In genomic region chr1:169184812-169185211, GRCh38 we compare ENCODE assay signal across 22 cellular contexts.
"Had no signal": no experiment of that assay in that cellular context is flagged by ENCODE, and none has a peak within 500 bp of the region (broad histone marks: within the 10 kb centered on the region; RNA-seq: fewer than 3 reads in every experiment).

No MANE protein-coding gene starts in this region.

- H3K4me1 ChIP-seq: suprapubic skin, transverse colon had no signal

- H3K4me3 ChIP-seq: dorsolateral prefrontal cortex, lung, smooth muscle cell, suprapubic skin, transverse colon had no signal

- H3K27ac ChIP-seq: brain microvascular endothelial cell, dorsolateral prefrontal cortex, parathyroid adenoma, suprapubic skin, transverse colon, VCaP had no signal

- DNase-seq: activated CD4-positive, alpha-beta T cell treated with anti-CD3 and anti-CD28 coated beads for 1 hour; activated CD8-positive, alpha-beta memory T cell treated with anti-CD3 and anti-CD28 coated beads for 24 hours; activated CD8-positive, alpha-beta memory T cell treated with anti-CD3 and anti-CD28 coated beads, Interleukin-2, amount 50 U/mL, for 48 hours; activated effector memory CD4-positive, alpha-beta T cell treated with anti-CD3 and anti-CD28 coated beads, Interleukin-2, amount 50 U/mL, for 16 hours; activated naive CD4-positive, alpha-beta T cell treated with anti-CD3 and anti-CD28 coated beads, Interleukin-2, amount 50 U/mL, for 16 hours; activated T-cell treated with anti-CD3 and anti-CD28 coated beads, Interleukin-2, amount 50 U/mL, for 72 hours; aorta; brain microvascular endothelial cell; central memory CD4-positive, alpha-beta T cell; dorsolateral prefrontal cortex; hypothalamus; natural killer cell; stimulated activated CD4-positive, alpha-beta T cell treated with anti-CD3 and anti-CD28 coated beads, Interleukin-4, amount 100 ng/mL, for 1 hour; stimulated activated naive CD8-positive, alpha-beta T cell treated with anti-CD3 and anti-CD28 coated beads, Interleukin-15, amount 100 ng/mL, for 72 hours; transverse colon had no signal

- H3K36me3 ChIP-seq: brain microvascular endothelial cell, suprapubic skin, transverse colon had no signal

- ATAC-seq: activated T-cell treated with anti-CD3 and anti-CD28 coated beads, Interleukin-2, amount 50 U/mL, for 72 hours; left lobe of liver; natural killer cell; sciatic nerve; stimulated activated naive CD8-positive, alpha-beta T cell treated with anti-CD3 and anti-CD28 coated beads, Interleukin-15, amount 100 ng/mL, for 72 hours had no signal

- H3K27me3 ChIP-seq: brain microvascular endothelial cell, dorsolateral prefrontal cortex, suprapubic skin, transverse colon had no signal

- H3K9me3 ChIP-seq: suprapubic skin, transverse colon had no signal
